ENCODE assay signal across 1 cellular context in genomic region chr1:201944002-201944401, GRCh38.
TF ChIP-seq lines count a peak whose summit lies in the region.

No MANE protein-coding gene starts in this region.

TF ChIP-seq in H1, 55 proteins besides CTCF, POLR2A, EP300 and RAD21:
- TF ChIP-seq JUND (IDR thresholded peaks at IDR 0.05; ENCODE audit: low read length) (no peak), ASH2L (IDR thresholded peaks at IDR 0.05; ENCODE audit: low read length) (no peak), FOSL1 (IDR thresholded peaks at IDR 0.05; ENCODE audit: insufficient read depth, low read depth, low read length) (no peak), RFX5 (IDR thresholded peaks at IDR 0.05; ENCODE audit: borderline replicate concordance, low read depth, low read length) (no peak), TAF7 (optimal IDR thresholded peaks at IDR 0.05; ENCODE audit: borderline replicate concordance, low read depth, low read length) (no peak), SIX5 (IDR thresholded peaks at IDR 0.05; ENCODE audit: low read depth, low read length) (no peak), GTF2F1 (IDR thresholded peaks at IDR 0.05; ENCODE audit: borderline replicate concordance, low read depth, low read length) (no peak), HDAC2 (IDR thresholded peaks at IDR 0.05; ENCODE audit: borderline replicate concordance in 1 of 2, low read depth in 2 of 2, low read length in 2 of 2) (no peak), KDM4A (IDR thresholded peaks at IDR 0.05; ENCODE audit: low read depth, low read length, severe bottlenecking) (no peak), CREB1 (IDR thresholded peaks at IDR 0.05) (no peak), SIN3A (conservative IDR thresholded peaks at IDR 0.05 in 1 of 2, IDR thresholded peaks at IDR 0.05 in 1 of 2; ENCODE audit: low read depth in 1 of 2, low read length in 2 of 2) (no peak), JUN (IDR thresholded peaks at IDR 0.05; ENCODE audit: low read depth, low read length) (no peak), BCL11A (IDR thresholded peaks at IDR 0.05; ENCODE audit: low read depth in 2 of 2, low read length in 2 of 2) (no peak), CHD2 (IDR thresholded peaks at IDR 0.05; ENCODE audit: low read length) (no peak), SAP30 (IDR thresholded peaks at IDR 0.05; ENCODE audit: insufficient read depth, insufficient replicate concordance, low read length) (no peak), E2F6 (IDR thresholded peaks at IDR 0.05) (no peak), BACH1 (IDR thresholded peaks at IDR 0.05; ENCODE audit: low read length) (no peak)
